Comparison of ENCODE assay signal across 1 cellular context in the genomic region with DNA sequence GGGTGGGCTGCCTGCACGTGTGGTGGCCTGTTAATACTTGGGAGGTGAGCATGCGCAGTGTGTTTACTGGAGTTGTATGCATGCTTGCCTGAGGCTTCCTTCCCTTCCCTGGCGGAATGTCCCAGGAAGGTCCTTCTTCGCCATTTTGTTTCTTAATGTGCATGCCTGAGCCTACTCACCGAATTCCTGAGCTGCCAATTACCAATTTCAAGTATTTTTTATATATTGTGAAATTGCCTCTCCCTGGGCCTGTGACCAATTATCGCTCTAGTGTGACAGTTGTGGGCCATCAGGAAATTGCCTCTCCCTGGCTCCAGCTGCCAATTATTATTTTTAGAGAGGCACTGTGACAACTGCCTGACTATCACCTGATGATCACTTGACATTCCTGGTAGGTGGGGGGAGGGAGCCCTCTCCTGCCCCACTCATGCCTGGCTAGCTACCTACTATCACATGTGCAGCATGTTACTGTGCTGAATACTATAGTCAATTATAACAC.
TF ChIP-seq lines count a peak whose summit lies in the region.

No MANE protein-coding gene starts in this region.

TF ChIP-seq in H1, 55 proteins besides CTCF, POLR2A, EP300 and RAD21 (continued from another document):
- TF ChIP-seq MAFK (IDR thresholded peaks at IDR 0.05; ENCODE audit: low read depth, low read length) (no peak), CBX8 (IDR thresholded peaks at IDR 0.05; ENCODE audit: borderline replicate concordance, low read depth, low read length) (no peak), BCL11A (IDR thresholded peaks at IDR 0.05; ENCODE audit: low read depth in 2 of 2, low read length in 2 of 2) (no peak), SAP30 (IDR thresholded peaks at IDR 0.05; ENCODE audit: insufficient read depth, insufficient replicate concordance, low read length) (no peak), SP4 (IDR thresholded peaks at IDR 0.05; ENCODE audit: low read length) (no peak), CBX5 (IDR thresholded peaks at IDR 0.05; ENCODE audit: low read depth, low read length) (no peak), EZH2 (IDR thresholded peaks at IDR 0.05; ENCODE audit: low read depth, low read length, severe bottlenecking) (no peak), CEBPB (IDR thresholded peaks at IDR 0.05; ENCODE audit: low read depth, low read length) (no peak), RBBP5 (IDR thresholded peaks at IDR 0.05; ENCODE audit: borderline replicate concordance, low read depth, low read length) (no peak), TAF1 (IDR thresholded peaks at IDR 0.05; ENCODE audit: low read depth, low read length) (no peak), RNF2 (IDR thresholded peaks at IDR 0.05; ENCODE audit: borderline replicate concordance, low read depth, low read length, missing control alignments, poor library complexity, severe bottlenecking) (no peak), SP1 (IDR thresholded peaks at IDR 0.05; ENCODE audit: low read depth, low read length) (no peak)
